22 cellular contexts compared by ENCODE assay signal in genomic region chr15:68966996-68967395, GRCh38. TPM values are rescaled to one million over a fixed set of nuclear protein-coding genes. Genes with fewer than 3 reads are reported as not detected.
"Had no signal": no experiment of that assay in that cellular context is flagged by ENCODE, and none has a peak within 500 bp of the region (broad histone marks: within the 10 kb centered on the region; RNA-seq: fewer than 3 reads in every experiment).

No MANE protein-coding gene starts in this region.

- DNase-seq: IMR-90, Karpas-422, KG1, MG63, NCI-H1092, NCI-H1105 treated with DMSO at 0.1 percent for 48 hours, NCI-H1417 treated with DMSO at 0.1 percent for 48 hours, NCI-H146, NCI-H1694 treated with DMSO at 0.1 percent for 48 hours, NCI-H1930, NCI-H2081, NCI-H2107, NCI-H2227 treated with DMSO at 0.1 percent for 48 hours, NCI-H510A, NCI-H524 treated with DMSO at 0.1 percent for 48 hours, NCI-H69, NCI-H774, RPMI8226, SHP77 had no signal

- H3K36me3 ChIP-seq: MG63 had no signal

- ATAC-seq: HepG2, SK-N-SH treated with all-trans-retinoic acid at 6 μM for 48 hours had no signal

- H3K4me3 ChIP-seq: MG63 had no signal

RNA-seq across cellular contexts. Expression of gene SPESP1, which starts 36.7 kb away (rescaled TPM):
- total RNA-seq: HepG2, HT1080 had no signal
- polyA plus RNA-seq: HepG2 had no signal

RNA-seq across cellular contexts. Expression of gene NOX5, which starts 47.5 kb away (rescaled TPM):
- total RNA-seq: HepG2, IMR-90 had no signal
- polyA plus RNA-seq: HepG2 had no signal
